8 cellular contexts compared by ENCODE assay signal in genomic region chr10:72257051-72257892, GRCh38. TPM values are rescaled to one million over a fixed set of nuclear protein-coding genes. Genes with fewer than 3 reads are reported as not detected.
A peak's percentile ranks its signal among the peaks of the same experiment; 100 is the strongest.
DNase-seq lines count a peak whose midpoint lies in the region; ATAC-seq and TF ChIP-seq lines count a peak whose summit lies in the region.

No MANE protein-coding gene starts in this region.

- no peaks in the 10 kb centered on the region for H3K27me3 ChIP-seq in muscle layer of duodenum (ENCODE audit: low read depth, low read length)

- DNase-seq in CD14-positive monocyte (ENCODE audit: low spot score), result peak; percentile 70
- peak; percentile 50 for DNase-seq in amniotic epithelial cell (ENCODE audit: low read depth)
- no peak for DNase-seq in glomerular visceral epithelial cell (ENCODE audit: extremely low spot score)
- DNase-seq in NCI-H2196 treated with DMSO at 0.1 percent for 48 hours (lab: John Stamatoyannopoulos, UW; ENCODE audit: unreplicated experiment), result no peak
- DNase-seq in iPS-NIHi7 (ENCODE audit: extremely low spot score), result no peak

- H3K9me3 ChIP-seq in muscle layer of duodenum (ENCODE audit: control insufficient read depth in 1 of 2, low read length in 2 of 2), result no peaks in the 10 kb centered on the region

- peak overlapping the region; percentile 62 for H3K27ac ChIP-seq in muscle layer of duodenum (ENCODE audit: low read length)

- H3K36me3 ChIP-seq in muscle layer of duodenum (ENCODE audit: control insufficient read depth in 1 of 2, insufficient read depth in 2 of 2, low read length in 2 of 2), result no peaks in the 10 kb centered on the region

- peak overlapping the region; percentile 31 to 76 for H3K4me3 Mint-ChIP-seq in CD14-positive monocyte

- intact Hi-C loops in CD14-positive monocyte (cut with micrococcal nuclease), result loop anchor here (2.0 to 5.0 kb wide), 4 partner anchors 16 to 80 kb away; partner anchors contain the start of genes ANAPC16 (in 1 of the 2), ASCC1 (in 1 of the 2) and DDIT4 (in 1 of the 2)

- peaks cover 51% of the 10 kb centered on the region for H3K4me1 Mint-ChIP-seq in CD14-positive monocyte

- H3K36me3 Mint-ChIP-seq in CD14-positive monocyte, result peaks cover 0 to 2% of the 10 kb centered on the region in 2 donors

- H3K27ac Mint-ChIP-seq in CD14-positive monocyte, result peak overlapping the region; percentile 79 to 95 (median 90)

- no peak overlapping the region for H3K4me3 ChIP-seq in muscle layer of duodenum (ENCODE audit: low read depth in 1 of 2, low read length in 2 of 2)

- peaks cover 1 to 2% (median 2%) of the 10 kb centered on the region in 3 donors for H3K27me3 Mint-ChIP-seq in CD14-positive monocyte (ENCODE audit: low read depth in 3 of 3)

- H3K4me1 ChIP-seq in muscle layer of duodenum (ENCODE audit: control insufficient read depth in 1 of 2, insufficient read depth in 2 of 2, low read length in 2 of 2), result peaks cover 39 to 62% of the 10 kb centered on the region in 2 donors

- TF ChIP-seq CTCF in CD14-positive monocyte (IDR thresholded peaks at IDR 0.05), result no peak

- peak; percentile 31 for ATAC-seq in HG03354 (IDR thresholded peaks at IDR 0.05; ENCODE audit: poor library complexity, severe bottlenecking, unreplicated experiment)
- no peak for ATAC-seq in HG03521 (IDR thresholded peaks at IDR 0.05; ENCODE audit: unreplicated experiment)

- H3K9me3 Mint-ChIP-seq in CD14-positive monocyte, result no peaks in the 10 kb centered on the region

RNA-seq across cellular contexts. Expression of gene DDIT4, which starts 16.5 kb away (rescaled TPM):
- polyA plus RNA-seq in CD14-positive monocyte, result 10 to 100 TPM; 26.1 to 45.8 TPM

RNA-seq across cellular contexts. Expression of gene ASCC1, which starts 41.2 kb away (rescaled TPM):
- 10 to 100 TPM; 17.9 to 20.9 TPM for polyA plus RNA-seq in CD14-positive monocyte

RNA-seq across cellular contexts. Expression of gene ANAPC16, which starts 41.5 kb away (rescaled TPM):
- polyA plus RNA-seq in CD14-positive monocyte, result 100 to 1,000 TPM; 148 to 167 TPM

Comparison
In these comparisons a context has a peak if more than half of its experiments do, and no peak if none do; other contexts are left out.
1. DNase-seq: peak in CD14-positive monocyte (single experiment) and amniotic epithelial cell (single experiment); none in glomerular visceral epithelial cell (single experiment), NCI-H2196 treated with DMSO at 0.1 percent for 48 hours (single experiment) and iPS-NIHi7 (single experiment).